9 cellular contexts compared by ENCODE assay signal in the genomic region with DNA sequence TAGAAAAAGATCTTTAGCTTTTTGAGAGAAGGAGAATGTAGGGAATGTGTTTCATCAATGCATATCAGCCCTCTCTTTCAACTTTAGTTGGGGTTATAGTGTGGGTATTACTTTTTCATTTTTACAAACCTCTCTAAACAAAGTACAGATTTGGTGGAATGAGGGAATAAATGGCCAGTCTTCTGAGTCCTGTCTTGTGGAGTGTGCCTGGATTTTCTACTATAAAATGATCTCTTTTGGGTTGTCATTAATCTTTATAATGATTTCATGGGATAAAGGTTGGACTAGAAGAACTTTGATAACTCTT.
A peak's percentile ranks its signal among the peaks of the same experiment; 100 is the strongest.
DNase-seq lines count a peak whose midpoint lies in the region; ATAC-seq and TF ChIP-seq lines count a peak whose summit lies in the region.
"Had no signal": no experiment of that assay in that cellular context is flagged by ENCODE, and none has a peak within 500 bp of the region (broad histone marks: within the 10 kb centered on the region; RNA-seq: fewer than 3 reads in every experiment).

No MANE protein-coding gene starts in this region.

- no peaks in the 10 kb centered on the region for H3K36me3 ChIP-seq in HCT116 (ENCODE audit: control insufficient read depth in 1 of 2, insufficient read depth in 2 of 2, low read length in 2 of 2)
- H3K36me3 ChIP-seq in Panc1 (ENCODE audit: control insufficient read depth, insufficient read depth, low read length): no peaks in the 10 kb centered on the region
- no peaks in the 10 kb centered on the region for H3K36me3 ChIP-seq in mucosa of descending colon (ENCODE audit: low read depth)
- H3K36me3 ChIP-seq in spleen: no peaks in the 10 kb centered on the region

- H3K4me2 ChIP-seq in HCT116 (ENCODE audit: low read length): no peak overlapping the region

- in situ Hi-C loops in GM13977 (cut with MboI; ENCODE audit: low pct_unique_long_range_greater_than_20kb, low sequenced_read_pairs, unreplicated experiment) (no loop called here), Panc1 (cut with HindIII; ENCODE audit: low pct_unique_long_range_greater_than_20kb, low sequenced_read_pairs) (no loop called here)

- H3K9ac ChIP-seq in HCT116 (ENCODE audit: low read length): no peak overlapping the region

- no peak for TF ChIP-seq RAD21 in HCT116 (IDR thresholded peaks at IDR 0.05; ENCODE audit: low read depth)

- no peaks in the 10 kb centered on the region for H3K27me3 ChIP-seq in HCT116 (ENCODE audit: insufficient read depth, low read length)
- no peaks in the 10 kb centered on the region; the same call in 1 of the 2 replicates for H3K27me3 ChIP-seq in Panc1 (ENCODE audit: control insufficient read depth, insufficient read depth, low read length)
- peaks cover 0 to 16% (median 0%) of the 10 kb centered on the region in 7 donors for H3K27me3 ChIP-seq in spleen (replicated peaks in 1 of 7)

- intact Hi-C loops in HCT116 (cut with micrococcal nuclease): loop anchor here (1.0 to 10.0 kb wide), 4 partner anchors 151 to 1528 kb away; no protein-coding TSS in a partner anchor
- intact Hi-C loops in Panc1 (cut with micrococcal nuclease; ENCODE audit: unreplicated experiment): loop anchor here (10.0 kb wide), 3 partner anchors 238 to 1458 kb away; no protein-coding TSS in a partner anchor
- intact Hi-C loops in mucosa of descending colon (cut with DNase I, micrococcal nuclease): no loop called here
- intact Hi-C loops in spleen (cut with DNase I; ENCODE audit: low total_unique reads): no loop called here

- ATAC-seq in HCT116: peak; percentile 48
- ATAC-seq in Panc1: 0 out of 2 replicates have a peak, but pooled peaks have one; percentile 34
- no peak for ATAC-seq in mucosa of descending colon
- no peak for ATAC-seq in GM21619 (IDR thresholded peaks at IDR 0.05; ENCODE audit: unreplicated experiment)
- ATAC-seq in GM18520 (IDR thresholded peaks at IDR 0.05; ENCODE audit: unreplicated experiment): no peak

- no peak overlapping the region for H3K4me3 Mint-ChIP-seq in activated naive CD4-positive, alpha-beta T cell treated with anti-CD3 and anti-CD28 coated beads, Interleukin-2, amount 10 ng/mL, durations not matched to agents 7 days and 5 days
- H3K4me3 Mint-ChIP-seq: CD4-positive, CD25-positive, alpha-beta regulatory T cell had no signal

- no peaks in the 10 kb centered on the region for H3K9me3 ChIP-seq in HCT116 (ENCODE audit: control insufficient read depth in 1 of 2, insufficient read depth in 1 of 2, low read depth in 1 of 2, low read length in 2 of 2)
- H3K9me3 ChIP-seq in Panc1 (ENCODE audit: control insufficient read depth, insufficient read depth, low read depth, low read length): no peaks in the 10 kb centered on the region
- no peaks in the 10 kb centered on the region for H3K9me3 ChIP-seq in mucosa of descending colon
- no peaks in the 10 kb centered on the region for H3K9me3 ChIP-seq in spleen

- POLR2A ChIA-PET in HCT116 (lab: Charles Lee) (no interaction called here), Panc1 (lab: Charles Lee) (no interaction called here)

- H3K4me1 Mint-ChIP-seq in activated naive CD4-positive, alpha-beta T cell treated with anti-CD3 and anti-CD28 coated beads, Interleukin-2, amount 10 ng/mL, durations not matched to agents 7 days and 5 days: no peaks in the 10 kb centered on the region

- BruUV-seq in HCT116 (replicated peaks; lab: Mats Ljungman, UMichigan) (no TSS peak), Panc1 (replicated peaks; lab: Mats Ljungman, UMichigan) (no TSS peak)

- H3K4me1 ChIP-seq in HCT116 (ENCODE audit: control insufficient read depth in 1 of 2, insufficient read depth in 2 of 2, low read length in 2 of 2) (no peaks in the 10 kb centered on the region), Panc1 (ENCODE audit: control insufficient read depth, insufficient read depth, low read length) (no peaks in the 10 kb centered on the region), mucosa of descending colon (ENCODE audit: low read depth) (peaks cover 12% of the 10 kb centered on the region), spleen (peaks cover 0 to 6% (median 2%) of the 10 kb centered on the region in 6 donors)

- TF ChIP-seq POLR2A in HCT116 (IDR thresholded peaks at IDR 0.05; ENCODE audit: borderline replicate concordance, extremely low read depth, insufficient read depth, insufficient read length) (no peak), spleen (IDR thresholded peaks at IDR 0.05) (no peak)

- no peaks in the 10 kb centered on the region for H3K9me3 Mint-ChIP-seq in activated naive CD4-positive, alpha-beta T cell treated with anti-CD3 and anti-CD28 coated beads, Interleukin-2, amount 10 ng/mL, durations not matched to agents 7 days and 5 days
- H3K9me3 Mint-ChIP-seq: CD4-positive, CD25-positive, alpha-beta regulatory T cell had no signal

- no peak for DNase-seq in GM13977 (ENCODE audit: low spot score)
- no peak for DNase-seq in HCT116 (ENCODE audit: low read depth, low spot score)
- DNase-seq in Panc1 (ENCODE audit: low read depth, low spot score): no peak
- DNase-seq in mucosa of descending colon: no peak
- DNase-seq in spleen: no peak
- no peak for DNase-seq in activated naive CD4-positive, alpha-beta T cell treated with anti-CD3 and anti-CD28 coated beads, Interleukin-2, amount 10 ng/mL, durations not matched to agents 7 days and 5 days

- RAD21 ChIA-PET in HCT116 (lab: Charles Lee; ENCODE audit: low non-redundant PET in 1 of 2, low total read pairs in 2 of 2, uncharacterized antibody in 2 of 2, unreplicated experiment in 2 of 2): no interaction called here

- peaks cover 7% of the 10 kb centered on the region for H3K27me3 Mint-ChIP-seq in activated naive CD4-positive, alpha-beta T cell treated with anti-CD3 and anti-CD28 coated beads, Interleukin-2, amount 10 ng/mL, durations not matched to agents 7 days and 5 days

- H3K9me2 ChIP-seq in HCT116 (ENCODE audit: insufficient read depth): no peaks in the 10 kb centered on the region

- TF ChIP-seq CTCF in GM13977 (IDR thresholded peaks at IDR 0.05; ENCODE audit: extremely low read depth, insufficient read depth, missing control alignments) (peak; percentile 4), HCT116 (IDR thresholded peaks at IDR 0.05 in 2 of 3, conservative IDR thresholded peaks at IDR 0.05 in 1 of 3; ENCODE audit: borderline replicate concordance in 1 of 3, insufficient read depth in 1 of 3, low read depth in 2 of 3, low read length in 2 of 3) (no peak), Panc1 (IDR thresholded peaks at IDR 0.05) (peak; percentile 40), mucosa of descending colon (IDR thresholded peaks at IDR 0.05) (peak; percentile 10), spleen (IDR thresholded peaks at IDR 0.05 in 8 of 11, conservative IDR thresholded peaks at IDR 0.05 in 3 of 11) (peak in 2 of 11 experiments; percentile 12 to 45)

- H3K27ac ChIP-seq in HCT116 (ENCODE audit: low read depth, low read length) (no peak overlapping the region), Panc1 (ENCODE audit: low read length) (no peak overlapping the region), spleen (no peak overlapping the region)

- no peaks in the 10 kb centered on the region for H4K20me1 ChIP-seq in HCT116 (ENCODE audit: insufficient read depth)

- H3K27ac Mint-ChIP-seq in activated naive CD4-positive, alpha-beta T cell treated with anti-CD3 and anti-CD28 coated beads, Interleukin-2, amount 10 ng/mL, durations not matched to agents 7 days and 5 days: no peak overlapping the region

- no peaks in the 10 kb centered on the region for H3K36me3 Mint-ChIP-seq in activated naive CD4-positive, alpha-beta T cell treated with anti-CD3 and anti-CD28 coated beads, Interleukin-2, amount 10 ng/mL, durations not matched to agents 7 days and 5 days
- H3K36me3 Mint-ChIP-seq: CD4-positive, CD25-positive, alpha-beta regulatory T cell had no signal

- peak overlapping the region; percentile 91 for H2AFZ ChIP-seq in HCT116 (ENCODE audit: low read depth, low read length, poor library complexity, severe bottlenecking)

- CTCF ChIA-PET in HCT116 (lab: Charles Lee): interaction anchor here (0.6 to 1.5 kb wide), 4 partner anchors 141 to 1531 kb away, joined by 3 to 8 read pairs (median 4); no protein-coding TSS in a partner anchor
- CTCF ChIA-PET in Panc1 (lab: Charles Lee): interaction anchor here (0.7 to 1.4 kb wide), 2 partner anchors 1271 to 1460 kb away, joined by 3 read pairs; no protein-coding TSS in a partner anchor
- CTCF ChIA-PET in activated naive CD4-positive, alpha-beta T cell treated with anti-CD3 and anti-CD28 coated beads, Interleukin-2, amount 10 ng/mL, durations not matched to agents 7 days and 5 days (lab: Charles Lee): interaction anchor here (0.7 to 1.0 kb wide), 3 partner anchors 10 to 109 kb away, joined by 3 read pairs; no protein-coding TSS in a partner anchor

- H3K4me3 ChIP-seq in HCT116 (replicated peaks in 1 of 2; ENCODE audit: low read depth in 1 of 2, low read length in 2 of 2) (no peak overlapping the region), Panc1 (ENCODE audit: low read depth in 2 of 2, low read length in 2 of 2) (no peak overlapping the region), mucosa of descending colon (no peak overlapping the region), spleen (no peak overlapping the region)

- H3K79me2 ChIP-seq in HCT116 (ENCODE audit: insufficient read depth, low read length): no peaks in the 10 kb centered on the region

TF ChIP-seq in HCT116, 20 proteins besides CTCF, POLR2A, EP300 and RAD21:
- TF ChIP-seq SP1 (IDR thresholded peaks at IDR 0.05; ENCODE audit: low read depth): no peak
- TF ChIP-seq EGR1 (IDR thresholded peaks at IDR 0.05; ENCODE audit: low read depth): peak; percentile 1; the same call in 1 of the 2 replicates
- TF ChIP-seq ZNF274 (IDR thresholded peaks at IDR 0.05; ENCODE audit: low read depth, low read length): no peak
- TF ChIP-seq EZH2phosphoT487 (IDR thresholded peaks at IDR 0.05; ENCODE audit: borderline replicate concordance): no peak
- TF ChIP-seq CBX3 (IDR thresholded peaks at IDR 0.05; ENCODE audit: low read depth): no peak
- no peak for TF ChIP-seq SRF (IDR thresholded peaks at IDR 0.05; ENCODE audit: low read depth)

Comparison
In these comparisons a context has a peak if more than half of its experiments do, and no peak if none do; other contexts are left out.
1. CTCF ChIP-seq: peak in GM13977 (single experiment), Panc1 (single experiment) and mucosa of descending colon (single experiment); none in HCT116 (0 of 3).
2. ATAC-seq: peak in HCT116 (single experiment) and Panc1 (single experiment); none in mucosa of descending colon (single experiment), GM21619 (single experiment) and GM18520 (single experiment).
3. intact Hi-C loops: an anchor here in HCT116 (1.0 to 10.0 kb wide) and Panc1 (10.0 kb wide); none called in mucosa of descending colon and spleen.